Comparison of ENCODE assay signal across 24 cellular contexts in the genomic region with DNA sequence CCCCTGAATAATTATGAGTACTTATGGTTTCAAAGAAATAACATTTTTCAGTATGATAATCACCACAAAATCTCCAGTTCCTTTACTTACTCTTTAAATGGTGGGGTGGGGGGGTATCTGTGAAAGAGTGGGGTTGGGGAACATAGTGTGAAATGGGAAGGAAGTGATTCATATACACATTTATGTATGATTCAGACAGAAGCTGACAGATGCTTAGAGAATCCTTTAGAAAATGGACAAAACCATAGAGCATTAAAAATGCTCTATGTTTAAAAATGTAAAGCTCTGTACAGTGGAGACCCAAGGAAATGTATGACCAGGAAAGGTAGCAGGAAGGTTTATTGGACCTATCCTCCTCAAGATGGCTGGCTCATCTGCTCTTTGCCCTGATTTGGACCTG.
DNase-seq lines count a peak whose midpoint lies in the region; ATAC-seq and TF ChIP-seq lines count a peak whose summit lies in the region.
"Had no signal": no experiment of that assay in that cellular context is flagged by ENCODE, and none has a peak within 500 bp of the region (broad histone marks: within the 10 kb centered on the region; RNA-seq: fewer than 3 reads in every experiment).

No MANE protein-coding gene starts in this region.

- H3K9ac ChIP-seq in GM23248 (no peak overlapping the region), skeletal muscle satellite cell (ENCODE audit: low read depth, low read length) (peak overlapping the region; percentile 67)

- H3K36me3 ChIP-seq in GM23248 (ENCODE audit: low read depth) (no peaks in the 10 kb centered on the region), RWPE2 (ENCODE audit: low read depth) (no peaks in the 10 kb centered on the region), skeletal muscle satellite cell (ENCODE audit: insufficient read depth, low read length) (no peaks in the 10 kb centered on the region)
- H3K36me3 ChIP-seq: prostate gland, tibial artery had no signal

- H3F3A ChIP-seq in GM23248 (ENCODE audit: insufficient read depth): 0 out of 2 replicates have a peak, but pooled peaks cover 8% of the 10 kb centered on the region

- H3K9me3 Mint-ChIP-seq in CD14-positive monocyte: peaks cover 2 to 6% (median 3%) of the 10 kb centered on the region in 7 donors

- peak; percentile 99 for ATAC-seq in RWPE2 (ENCODE audit: low read depth)
- ATAC-seq in left colon: no peak
- ATAC-seq in HG03521 (IDR thresholded peaks at IDR 0.05; ENCODE audit: unreplicated experiment): no peak
- ATAC-seq: natural killer cell treated with Interleukin-12 subunit alpha and Interleukin-12 subunit beta and Interleukin-15 and Interleukin-18, amount 100 ng/mL, for 72 hours had no signal

- no peaks in the 10 kb centered on the region for H3K36me3 Mint-ChIP-seq in CD14-positive monocyte
- H3K36me3 Mint-ChIP-seq: activated naive CD8-positive, alpha-beta T cell treated with anti-CD3 and anti-CD28 coated beads for 36 hours; natural killer cell treated with Interleukin-12 subunit alpha and Interleukin-12 subunit beta and Interleukin-15 and Interleukin-18, amount 100 ng/mL, for 72 hours had no signal

- H3K9me3 ChIP-seq in GM23248 (ENCODE audit: low read depth): no peaks in the 10 kb centered on the region
- H3K9me3 ChIP-seq in RWPE2 (ENCODE audit: severe bottlenecking): no peaks in the 10 kb centered on the region
- H3K9me3 ChIP-seq in skeletal muscle satellite cell (replicated peaks; ENCODE audit: low read length): no peaks in the 10 kb centered on the region
- H3K9me3 ChIP-seq: prostate gland had no signal

- no peak for TF ChIP-seq CTCF in RWPE2 (IDR thresholded peaks at IDR 0.05; ENCODE audit: poor library complexity, severe bottlenecking)
- no peak for TF ChIP-seq CTCF in fibroblast of mammary gland (conservative IDR thresholded peaks at IDR 0.05; ENCODE audit: control insufficient read depth, insufficient read depth, low read depth, low read length)
- no peak for TF ChIP-seq CTCF in CD14-positive monocyte (IDR thresholded peaks at IDR 0.05)

- no peaks in the 10 kb centered on the region for H3K27me3 Mint-ChIP-seq in CD14-positive monocyte (ENCODE audit: low read depth in 3 of 3)
- H3K27me3 Mint-ChIP-seq: activated CD4-positive, alpha-beta T cell treated with anti-CD3 and anti-CD28 coated beads, Interleukin-2, amount 10 ng/mL, durations not matched to agents 7 days and 5 days; activated naive CD8-positive, alpha-beta T cell treated with anti-CD3 and anti-CD28 coated beads for 36 hours; natural killer cell treated with Interleukin-12 subunit alpha and Interleukin-12 subunit beta and Interleukin-15 and Interleukin-18, amount 100 ng/mL, for 72 hours had no signal

- no peak overlapping the region for H3K27ac Mint-ChIP-seq in CD14-positive monocyte
- H3K27ac Mint-ChIP-seq: activated CD4-positive, alpha-beta T cell treated with anti-CD3 and anti-CD28 coated beads, Interleukin-2, amount 10 ng/mL, durations not matched to agents 7 days and 5 days; activated naive CD8-positive, alpha-beta T cell treated with anti-CD3 and anti-CD28 coated beads for 36 hours; activated T-helper 2 cell treated with anti-CD3 and anti-CD28 coated beads, Interferon-gamma antibody, Interleukin-2, Interleukin-4, amounts not matched to agents 10 μg/mL and 5 μg/mL and 100 μg/mL, durations not matched to agents 14 hours and 24 hours and 36 hours; natural killer cell treated with Interleukin-12 subunit alpha and Interleukin-12 subunit beta and Interleukin-15 and Interleukin-18, amount 100 ng/mL, for 72 hours; T-helper 1 cell treated with Interleukin-12 subunit alpha and Interleukin-12 subunit beta and Interleukin-4 antibody, amounts not matched to agents 30 μg/mL and 1 μg/mL, for 36 hours had no signal

- H3K4me2 ChIP-seq in GM23248 (ENCODE audit: unreplicated experiment) (peak overlapping the region; percentile 16), skeletal muscle satellite cell (ENCODE audit: low read length) (peak overlapping the region; percentile 59)

- no peak overlapping the region for H3K4me3 Mint-ChIP-seq in CD14-positive monocyte
- H3K4me3 Mint-ChIP-seq: activated CD4-positive, alpha-beta T cell treated with anti-CD3 and anti-CD28 coated beads, Interleukin-2, amount 10 ng/mL, durations not matched to agents 7 days and 5 days; activated naive CD8-positive, alpha-beta T cell treated with anti-CD3 and anti-CD28 coated beads for 36 hours; natural killer cell treated with Interleukin-12 subunit alpha and Interleukin-12 subunit beta and Interleukin-15 and Interleukin-18, amount 100 ng/mL, for 72 hours; T-helper 1 cell treated with Interleukin-12 subunit alpha and Interleukin-12 subunit beta and Interleukin-4 antibody, amounts not matched to agents 30 μg/mL and 1 μg/mL, for 36 hours had no signal

- no peaks in the 10 kb centered on the region for H3K9me2 ChIP-seq in GM23248 (ENCODE audit: insufficient read depth)

- in situ Hi-C loops in GM23248 (cut with MboI): no loop called here

- H3K27ac ChIP-seq in GM23248 (no peak overlapping the region), RWPE2 (ENCODE audit: poor library complexity, severe bottlenecking) (peak overlapping the region; percentile 96)
- H3K27ac ChIP-seq: epithelial cell of prostate, prostate gland, skin epidermis, tibial artery, VCaP had no signal

- H4K20me1 ChIP-seq in GM23248 (ENCODE audit: insufficient read depth): no peaks in the 10 kb centered on the region

- H3K4me3 ChIP-seq in GM23248 (no peak overlapping the region; the same call in 1 of the 2 replicates), RWPE2 (ENCODE audit: severe bottlenecking) (no peak overlapping the region), fibroblast of mammary gland (ENCODE audit: control insufficient read depth, low read depth, low read length) (no peak overlapping the region), skeletal muscle satellite cell (ENCODE audit: low read length) (no peak overlapping the region)
- H3K4me3 ChIP-seq: prostate gland, skin epidermis, tibial artery had no signal

- H3K79me2 ChIP-seq in GM23248 (ENCODE audit: insufficient read depth): no peaks in the 10 kb centered on the region

- intact Hi-C loops in left colon (cut with DNase I, micrococcal nuclease) (no loop called here), CD14-positive monocyte (cut with micrococcal nuclease) (no loop called here)

- no peaks in the 10 kb centered on the region for H3K4me1 Mint-ChIP-seq in CD14-positive monocyte
- H3K4me1 Mint-ChIP-seq: activated CD4-positive, alpha-beta T cell treated with anti-CD3 and anti-CD28 coated beads, Interleukin-2, amount 10 ng/mL, durations not matched to agents 7 days and 5 days; activated naive CD8-positive, alpha-beta T cell treated with anti-CD3 and anti-CD28 coated beads for 36 hours had no signal

- H3K27me3 ChIP-seq in GM23248 (replicated peaks; ENCODE audit: insufficient read depth) (no peaks in the 10 kb centered on the region), RWPE2 (ENCODE audit: insufficient read depth, poor library complexity, severe bottlenecking) (no peaks in the 10 kb centered on the region), skeletal muscle satellite cell (ENCODE audit: control insufficient read depth, insufficient read depth, low read length) (no peaks in the 10 kb centered on the region)
- H3K27me3 ChIP-seq: tibial artery had no signal

- DNase-seq in GM23248 (peak; percentile 47), RWPE2 (ENCODE audit: low spot score) (no peak), fibroblast of mammary gland (ENCODE audit: low read depth) (peak; percentile 72), left colon (no peak), CD14-positive monocyte (ENCODE audit: low spot score) (no peak), NCI-H2196 treated with DMSO at 0.1 percent for 48 hours (lab: John Stamatoyannopoulos, UW; ENCODE audit: unreplicated experiment) (no peak)
- DNase-seq: activated CD4-positive, alpha-beta T cell treated with anti-CD3 and anti-CD28 coated beads, Interleukin-2, amount 10 ng/mL, durations not matched to agents 7 days and 5 days; activated naive CD8-positive, alpha-beta T cell treated with anti-CD3 and anti-CD28 coated beads for 36 hours; caudate nucleus; DMS53; NCI-H1417 treated with DMSO at 0.1 percent for 48 hours; NCI-H526; SIG-M5; stimulated activated naive CD4-positive, alpha-beta T cell; tibial artery had no signal

- no peak overlapping the region for H2AFZ ChIP-seq in GM23248

- H3K4me1 ChIP-seq in GM23248 (ENCODE audit: insufficient read depth) (peaks cover 4% of the 10 kb centered on the region; the same call in 1 of the 2 replicates), RWPE2 (ENCODE audit: insufficient read depth, poor library complexity, severe bottlenecking) (peaks cover 23% of the 10 kb centered on the region), skeletal muscle satellite cell (ENCODE audit: control insufficient read depth, insufficient read depth, low read length) (peaks cover 24% of the 10 kb centered on the region)
- H3K4me1 ChIP-seq: prostate gland, tibial artery had no signal

Comparison
In these comparisons a context has a peak if more than half of its experiments do, and no peak if none do; other contexts are left out.
1. DNase-seq: peak in GM23248 (single experiment) and fibroblast of mammary gland (single experiment); none in RWPE2 (single experiment), left colon (0 of 2), CD14-positive monocyte (single experiment) and NCI-H2196 treated with DMSO at 0.1 percent for 48 hours (single experiment).